ENCODE assay signal across 7 cellular contexts in the genomic region with DNA sequence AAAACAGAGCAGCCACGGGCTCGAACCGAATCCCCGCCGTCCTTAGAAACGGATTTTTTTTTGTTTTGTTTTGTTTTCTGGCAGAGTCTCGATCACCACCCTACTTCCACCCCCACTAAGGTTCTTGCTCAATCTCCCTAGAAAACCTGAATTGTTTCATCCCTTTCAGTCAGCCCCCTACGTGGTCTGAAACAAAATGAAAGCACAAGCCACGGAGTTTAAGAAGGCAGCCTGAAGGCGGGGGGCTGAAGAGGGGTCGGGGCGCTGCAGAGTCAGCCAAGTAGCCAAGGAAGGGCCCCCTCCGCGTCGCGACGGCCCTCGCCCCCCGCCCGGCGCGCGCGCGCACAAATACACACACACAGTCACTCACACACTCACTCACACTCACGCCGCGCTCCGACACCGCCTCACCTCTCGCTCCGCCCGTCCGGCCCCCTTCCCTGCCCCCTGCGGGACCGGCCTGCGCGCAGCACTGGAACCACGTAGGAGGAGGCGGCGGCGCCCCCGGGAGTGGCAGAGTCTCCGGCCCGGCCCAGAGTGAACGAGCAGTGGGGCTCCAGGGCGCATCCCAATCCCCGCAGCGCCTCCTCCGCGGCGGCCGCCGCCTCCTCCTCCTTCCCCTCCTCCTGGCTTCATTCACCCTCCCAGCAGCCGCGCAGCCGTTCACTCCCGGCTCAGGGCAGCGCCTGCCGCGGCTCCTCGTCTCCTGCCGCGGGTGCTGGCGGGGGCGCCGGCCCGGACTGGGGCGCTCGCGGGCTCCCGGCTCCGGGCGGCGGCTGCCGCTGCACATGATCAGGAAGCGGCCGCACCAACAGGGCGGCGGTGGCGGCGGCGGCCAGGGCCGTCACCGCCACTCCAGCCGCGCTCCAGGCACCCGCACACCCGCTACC. TPM values are rescaled to one million over a fixed set of nuclear protein-coding genes. Genes with fewer than 3 reads are reported as not detected.
DNase-seq lines count a peak whose midpoint lies in the region; ATAC-seq, FAIRE-seq and TF ChIP-seq lines count a peak whose summit lies in the region.

No MANE protein-coding gene starts in this region.

- H3K4me1 ChIP-seq in liver (ENCODE audit: control insufficient read depth in 4 of 4, insufficient read depth in 4 of 4, low read length in 3 of 4), result peaks cover 2 to 36% (median 21%) of the 10 kb centered on the region in 4 donors

- peak; percentile 59; the same call in 1 of the 2 replicates for TF ChIP-seq POLR2A in GM12892 (IDR thresholded peaks at IDR 0.05; ENCODE audit: low read depth, low read length)

- ATAC-seq in HG02763 (IDR thresholded peaks at IDR 0.05; ENCODE audit: unreplicated experiment), result peak; percentile 37

- no peaks in the 10 kb centered on the region for H3K27me3 ChIP-seq in liver (ENCODE audit: control insufficient read depth in 4 of 4, insufficient read depth in 4 of 4, low read length in 3 of 4)

- peak; percentile 47 to 60 for TF ChIP-seq RAD21 in liver (IDR thresholded peaks at IDR 0.05)

- DNase-seq in GM12892 (ENCODE audit: insufficient read length) (peak; percentile 47), NCI-H446 (lab: John Stamatoyannopoulos, UW) (peak; percentile 55 to 68), dedifferentiated amniotic fluid mesenchymal stem cell (ENCODE audit: extremely low spot score) (peak; percentile 71)
- DNase-seq in activated CD4-positive, alpha-beta T cell treated with anti-CD3 and anti-CD28 coated beads, Interleukin-2, amount 50 U/mL, for 1 hour, result peak; percentile 74
- peak; percentile 57 to 63 for DNase-seq in stimulated activated CD4-positive, alpha-beta T cell treated with anti-CD3 and anti-CD28 coated beads, Interleukin-2, amount 100 ng/mL, for 48 hours

- peak overlapping the region; percentile 91 to 94 for H3K27ac ChIP-seq in liver (ENCODE audit: low read depth in 1 of 2, low read length in 2 of 2)

- no peak for TF ChIP-seq CTCF in liver (IDR thresholded peaks at IDR 0.05; ENCODE audit: low read depth, low read length, missing input control)

- under 1% methylated on average over 89 of the region's 89 CpGs for WGBS in liver

- no peaks in the 10 kb centered on the region for H3K36me3 ChIP-seq in liver (ENCODE audit: control insufficient read depth in 4 of 4, insufficient read depth in 3 of 4, low read depth in 1 of 4, low read length in 3 of 4)

- H3K4me3 ChIP-seq in liver (ENCODE audit: low read depth in 1 of 3, low read length in 3 of 3), result peak overlapping the region; percentile 72 to 98 (median 73)

- FAIRE-seq in GM12892 (lab: Jason Lieb, UNC), result peak; percentile 70

- H3K9me3 ChIP-seq in liver (ENCODE audit: control insufficient read depth in 4 of 4, low read length in 3 of 4), result no peaks in the 10 kb centered on the region

- H3K9ac ChIP-seq in liver (ENCODE audit: low read depth in 1 of 2, low read length in 2 of 2), result peak overlapping the region; percentile 81 to 87

TF ChIP-seq in liver, 16 proteins besides CTCF, POLR2A, EP300 and RAD21:
- TF ChIP-seq TAF1 (conservative IDR thresholded peaks at IDR 0.05), result peak; percentile 76
- TF ChIP-seq, protein P1, sequence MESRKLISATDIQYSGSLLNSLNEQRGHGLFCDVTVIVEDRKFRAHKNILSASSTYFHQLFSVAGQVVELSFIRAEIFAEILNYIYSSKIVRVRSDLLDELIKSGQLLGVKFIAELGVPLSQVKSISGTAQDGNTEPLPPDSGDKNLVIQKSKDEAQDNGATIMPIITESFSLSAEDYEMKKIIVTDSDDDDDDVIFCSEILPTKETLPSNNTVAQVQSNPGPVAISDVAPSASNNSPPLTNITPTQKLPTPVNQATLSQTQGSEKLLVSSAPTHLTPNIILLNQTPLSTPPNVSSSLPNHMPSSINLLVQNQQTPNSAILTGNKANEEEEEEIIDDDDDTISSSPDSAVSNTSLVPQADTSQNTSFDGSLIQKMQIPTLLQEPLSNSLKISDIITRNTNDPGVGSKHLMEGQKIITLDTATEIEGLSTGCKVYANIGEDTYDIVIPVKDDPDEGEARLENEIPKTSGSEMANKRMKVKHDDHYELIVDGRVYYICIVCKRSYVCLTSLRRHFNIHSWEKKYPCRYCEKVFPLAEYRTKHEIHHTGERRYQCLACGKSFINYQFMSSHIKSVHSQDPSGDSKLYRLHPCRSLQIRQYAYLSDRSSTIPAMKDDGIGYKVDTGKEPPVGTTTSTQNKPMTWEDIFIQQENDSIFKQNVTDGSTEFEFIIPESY (IDR thresholded peaks at IDR 0.05), result no peak
- TF ChIP-seq, protein P2, sequence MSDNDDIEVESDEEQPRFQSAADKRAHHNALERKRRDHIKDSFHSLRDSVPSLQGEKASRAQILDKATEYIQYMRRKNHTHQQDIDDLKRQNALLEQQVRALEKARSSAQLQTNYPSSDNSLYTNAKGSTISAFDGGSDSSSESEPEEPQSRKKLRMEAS (IDR thresholded peaks at IDR 0.05), result no peak
- TF ChIP-seq FOXA1 (IDR thresholded peaks at IDR 0.05), result peak; percentile 19
- TF ChIP-seq, protein P3, sequence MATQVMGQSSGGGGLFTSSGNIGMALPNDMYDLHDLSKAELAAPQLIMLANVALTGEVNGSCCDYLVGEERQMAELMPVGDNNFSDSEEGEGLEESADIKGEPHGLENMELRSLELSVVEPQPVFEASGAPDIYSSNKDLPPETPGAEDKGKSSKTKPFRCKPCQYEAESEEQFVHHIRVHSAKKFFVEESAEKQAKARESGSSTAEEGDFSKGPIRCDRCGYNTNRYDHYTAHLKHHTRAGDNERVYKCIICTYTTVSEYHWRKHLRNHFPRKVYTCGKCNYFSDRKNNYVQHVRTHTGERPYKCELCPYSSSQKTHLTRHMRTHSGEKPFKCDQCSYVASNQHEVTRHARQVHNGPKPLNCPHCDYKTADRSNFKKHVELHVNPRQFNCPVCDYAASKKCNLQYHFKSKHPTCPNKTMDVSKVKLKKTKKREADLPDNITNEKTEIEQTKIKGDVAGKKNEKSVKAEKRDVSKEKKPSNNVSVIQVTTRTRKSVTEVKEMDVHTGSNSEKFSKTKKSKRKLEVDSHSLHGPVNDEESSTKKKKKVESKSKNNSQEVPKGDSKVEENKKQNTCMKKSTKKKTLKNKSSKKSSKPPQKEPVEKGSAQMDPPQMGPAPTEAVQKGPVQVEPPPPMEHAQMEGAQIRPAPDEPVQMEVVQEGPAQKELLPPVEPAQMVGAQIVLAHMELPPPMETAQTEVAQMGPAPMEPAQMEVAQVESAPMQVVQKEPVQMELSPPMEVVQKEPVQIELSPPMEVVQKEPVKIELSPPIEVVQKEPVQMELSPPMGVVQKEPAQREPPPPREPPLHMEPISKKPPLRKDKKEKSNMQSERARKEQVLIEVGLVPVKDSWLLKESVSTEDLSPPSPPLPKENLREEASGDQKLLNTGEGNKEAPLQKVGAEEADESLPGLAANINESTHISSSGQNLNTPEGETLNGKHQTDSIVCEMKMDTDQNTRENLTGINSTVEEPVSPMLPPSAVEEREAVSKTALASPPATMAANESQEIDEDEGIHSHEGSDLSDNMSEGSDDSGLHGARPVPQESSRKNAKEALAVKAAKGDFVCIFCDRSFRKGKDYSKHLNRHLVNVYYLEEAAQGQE (IDR thresholded peaks at IDR 0.05), result peak; percentile 68
- TF ChIP-seq YY1 (IDR thresholded peaks at IDR 0.05), result peak; percentile 53
- TF ChIP-seq RXRA (IDR thresholded peaks at IDR 0.05), result peak in 1 of 2 donors; percentile 34
- TF ChIP-seq SP1 (IDR thresholded peaks at IDR 0.05), result peak; percentile 46
TF ChIP-seq in liver: peak in this region for 6.

RNA-seq across cellular contexts. Expression of a gene that starts 1.4 kb away (rescaled TPM):
- polyA plus RNA-seq in GM12892 (2012; ENCODE audit: missing spikeins), result 15.6 TPM
- total RNA-seq in liver, result 10 to 100 TPM in 1 of 2 donors, 1 to 10 TPM in 1; 8.8 to 29.7 TPM
- polyA plus RNA-seq in liver, result 1 to 10 TPM; 4.3 to 7.5 TPM

Comparison
In these comparisons a context has a peak if more than half of its experiments do, and no peak if none do; other contexts are left out.
1. Peak in every context shown above with its lines: DNase-seq, ATAC-seq, H3K4me3 ChIP-seq and H3K27ac ChIP-seq.